1 cellular context compared by ENCODE assay signal in the genomic region with DNA sequence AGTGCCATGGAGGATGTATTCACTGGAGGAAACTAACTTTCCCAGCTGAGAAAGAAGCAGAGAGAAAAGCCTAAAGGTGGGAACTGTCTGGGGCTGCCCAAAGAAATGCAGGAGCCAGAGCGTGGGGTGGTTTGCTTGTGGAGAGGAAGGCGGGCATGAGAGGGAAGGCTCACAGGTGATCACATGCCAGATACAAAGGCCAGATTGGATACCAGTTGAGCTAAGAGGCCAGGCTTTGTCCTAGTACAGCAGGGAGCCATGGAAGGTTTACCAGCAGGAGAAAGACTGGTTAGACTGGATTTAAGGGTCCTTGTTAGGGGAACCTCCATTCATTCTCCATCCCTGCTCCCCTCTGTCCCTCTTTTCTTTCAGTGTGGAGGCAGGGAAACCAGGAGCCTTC.
TF ChIP-seq lines count a peak whose summit lies in the region.

No MANE protein-coding gene starts in this region.

TF ChIP-seq in GM23338, 12 proteins besides CTCF, POLR2A, EP300 and RAD21 (continued from another document):
- TF ChIP-seq REST (IDR thresholded peaks at IDR 0.05; ENCODE audit: unreplicated experiment): no peak
- TF ChIP-seq ZNF114 (CRISPR knock-in tag; IDR thresholded peaks at IDR 0.05): no peak
- TF ChIP-seq POLR2AphosphoS5 (IDR thresholded peaks at IDR 0.05; ENCODE audit: low read depth): no peak
- no peak for TF ChIP-seq EZH2phosphoT487 (IDR thresholded peaks at IDR 0.05; ENCODE audit: unreplicated experiment)
- no peak for TF ChIP-seq ZNF462 (CRISPR knock-in tag; IDR thresholded peaks at IDR 0.05)
- no peak for TF ChIP-seq NANOG (IDR thresholded peaks at IDR 0.05; ENCODE audit: borderline replicate concordance)
- no peak for TF ChIP-seq CREB1 (CRISPR knock-in tag; IDR thresholded peaks at IDR 0.05; ENCODE audit: low read depth)
- TF ChIP-seq JUNB (IDR thresholded peaks at IDR 0.05; ENCODE audit: unreplicated experiment): no peak
- TF ChIP-seq ZNF331 (CRISPR knock-in tag; IDR thresholded peaks at IDR 0.05; ENCODE audit: low read depth): no peak
- no peak for TF ChIP-seq EZH2 (IDR thresholded peaks at IDR 0.05; ENCODE audit: low read depth, unreplicated experiment)
